ENCODE assay signal across 1 cellular context in genomic region chr20:50320910-50321796, GRCh38.
TF ChIP-seq lines count a peak whose summit lies in the region.

No MANE protein-coding gene starts in this region.

TF ChIP-seq in HepG2, 621 proteins besides CTCF, POLR2A, EP300 and RAD21 (continued from another document and continues in another):
- TF ChIP-seq CHD2 (IDR thresholded peaks at IDR 0.05; ENCODE audit: low read depth, low read length) (0 out of 2 replicates have a peak, but pooled peaks have one; percentile 5), ZBTB26 (CRISPR knock-in tag; IDR thresholded peaks at IDR 0.05; ENCODE audit: borderline replicate concordance) (peak; percentile 85), HNRNPLL (IDR thresholded peaks at IDR 0.05; ENCODE audit: low read depth, low read length, poor library complexity, severe bottlenecking) (peak; percentile 75), CCAR2 (optimal IDR thresholded peaks at IDR 0.05; ENCODE audit: low read depth, low read length) (no peak), ZNF883 (CRISPR knock-in tag; IDR thresholded peaks at IDR 0.05; ENCODE audit: not compliant biosample characterization) (peak; percentile 94), BRD4 (CRISPR knock-in tag; IDR thresholded peaks at IDR 0.05) (no peak), SNAPC4 (CRISPR knock-in tag; IDR thresholded peaks at IDR 0.05) (peak; percentile 55; the same call in 1 of the 2 replicates), NRL (CRISPR knock-in tag; IDR thresholded peaks at IDR 0.05; ENCODE audit: borderline replicate concordance) (peak; percentile 89), U2AF2 (IDR thresholded peaks at IDR 0.05; ENCODE audit: low read depth, low read length) (no peak), ZC3H4 (CRISPR knock-in tag; IDR thresholded peaks at IDR 0.05; ENCODE audit: borderline replicate concordance) (no peak), ZNF280B (CRISPR knock-in tag; IDR thresholded peaks at IDR 0.05; ENCODE audit: borderline replicate concordance) (no peak; the same call in 1 of the 2 replicates), ZNF790 (CRISPR knock-in tag; IDR thresholded peaks at IDR 0.05; ENCODE audit: borderline replicate concordance) (no peak), MBNL3 (CRISPR knock-in tag; conservative IDR thresholded peaks at IDR 0.05) (no peak), ZNF296 (CRISPR knock-in tag; conservative IDR thresholded peaks at IDR 0.05) (no peak), JUN (CRISPR knock-in tag; IDR thresholded peaks at IDR 0.05) (peak; percentile 90), NBN (conservative IDR thresholded peaks at IDR 0.05) (no peak), ZNF746 (CRISPR knock-in tag; IDR thresholded peaks at IDR 0.05) (0 out of 2 replicates have a peak, but pooled peaks have one; percentile 26), ZNF543 (CRISPR knock-in tag; IDR thresholded peaks at IDR 0.05) (peak; percentile 79), ZNF44 (CRISPR knock-in tag; IDR thresholded peaks at IDR 0.05) (peak; percentile 85), ZXDC (CRISPR knock-in tag; IDR thresholded peaks at IDR 0.05) (peak; percentile 85; the same call in 1 of the 2 replicates), PRPF4 (IDR thresholded peaks at IDR 0.05; ENCODE audit: low read depth, low read length, poor library complexity, severe bottlenecking) (no peak), SYNCRIP (IDR thresholded peaks at IDR 0.05; ENCODE audit: insufficient read depth, low read depth, low read length) (no peak), ZNF18 (CRISPR knock-in tag; IDR thresholded peaks at IDR 0.05; ENCODE audit: insufficient replicate concordance) (peak; percentile 91), NPAS2 (CRISPR knock-in tag; IDR thresholded peaks at IDR 0.05; ENCODE audit: borderline replicate concordance) (no peak), NR2F1 (CRISPR knock-in tag; IDR thresholded peaks at IDR 0.05) (no peak; a peak in 1 of 4 replicates), TAF15 (IDR thresholded peaks at IDR 0.05; ENCODE audit: low read depth, low read length, poor library complexity, severe bottlenecking) (peak; percentile 77), MZF1 (CRISPR knock-in tag; IDR thresholded peaks at IDR 0.05; ENCODE audit: borderline replicate concordance) (peak; percentile 95), RFXAP (CRISPR knock-in tag; IDR thresholded peaks at IDR 0.05; ENCODE audit: borderline replicate concordance) (no peak), MATR3 (CRISPR knock-in tag; IDR thresholded peaks at IDR 0.05) (no peak), FOXK1 (CRISPR knock-in tag; IDR thresholded peaks at IDR 0.05; ENCODE audit: borderline replicate concordance, low read depth) (peak; percentile 56; the same call in 1 of the 2 replicates), SIX4 (CRISPR knock-in tag; IDR thresholded peaks at IDR 0.05) (0 out of 2 replicates have a peak, but pooled peaks have one; percentile 58), FUBP1 (CRISPR knock-in tag; IDR thresholded peaks at IDR 0.05; ENCODE audit: borderline replicate concordance) (peak; percentile 57; the same call in 1 of the 2 replicates), JUNB (CRISPR knock-in tag; IDR thresholded peaks at IDR 0.05; ENCODE audit: borderline replicate concordance) (no peak), MTA3 (CRISPR knock-in tag; IDR thresholded peaks at IDR 0.05) (peak; percentile 28; the same call in 1 of the 2 replicates), ATF1 (CRISPR knock-in tag; IDR thresholded peaks at IDR 0.05) (no peak), ZEB1 (IDR thresholded peaks at IDR 0.05; ENCODE audit: insufficient replicate concordance, low read depth) (peak; percentile 92), ZNF556 (CRISPR knock-in tag; IDR thresholded peaks at IDR 0.05; ENCODE audit: borderline replicate concordance) (peak; percentile 91), ELF1 (CRISPR knock-in tag; IDR thresholded peaks at IDR 0.05) (no peak; the same call in 1 of the 2 replicates), ZBTB21 (CRISPR knock-in tag; IDR thresholded peaks at IDR 0.05) (no peak), ZNF546 (CRISPR knock-in tag; conservative IDR thresholded peaks at IDR 0.05) (peak; percentile 38; the same call in 1 of the 2 replicates), ZNF326 (CRISPR knock-in tag; IDR thresholded peaks at IDR 0.05; ENCODE audit: borderline replicate concordance) (no peak), ZFP82 (CRISPR knock-in tag; IDR thresholded peaks at IDR 0.05; ENCODE audit: borderline replicate concordance) (0 out of 2 replicates have a peak, but pooled peaks have one; percentile 66), ZBTB49 (CRISPR knock-in tag; IDR thresholded peaks at IDR 0.05; ENCODE audit: borderline replicate concordance) (no peak), IRX3 (CRISPR knock-in tag; IDR thresholded peaks at IDR 0.05; ENCODE audit: borderline replicate concordance, low read depth) (0 out of 2 replicates have a peak, but pooled peaks have one; percentile 68), MAF1 (CRISPR knock-in tag; IDR thresholded peaks at IDR 0.05; ENCODE audit: borderline replicate concordance) (no peak), DNMT1 (CRISPR knock-in tag; IDR thresholded peaks at IDR 0.05) (no peak), HOXA7 (CRISPR knock-in tag; IDR thresholded peaks at IDR 0.05) (no peak), ZNF235 (CRISPR knock-in tag; IDR thresholded peaks at IDR 0.05; ENCODE audit: borderline replicate concordance) (no peak; the same call in 1 of the 2 replicates), SETDB1 (CRISPR knock-in tag; IDR thresholded peaks at IDR 0.05; ENCODE audit: borderline replicate concordance) (no peak), ATF5 (CRISPR knock-in tag; IDR thresholded peaks at IDR 0.05; ENCODE audit: low read depth) (peak; percentile 86), IKZF4 (CRISPR knock-in tag; IDR thresholded peaks at IDR 0.05; ENCODE audit: borderline replicate concordance, low read depth, not compliant biosample characterization) (peak; percentile 32), TCF7L2 (IDR thresholded peaks at IDR 0.05; ENCODE audit: low read depth, low read length) (no peak)
